ENCODE assay signal across 27 cellular contexts in the genomic region with DNA sequence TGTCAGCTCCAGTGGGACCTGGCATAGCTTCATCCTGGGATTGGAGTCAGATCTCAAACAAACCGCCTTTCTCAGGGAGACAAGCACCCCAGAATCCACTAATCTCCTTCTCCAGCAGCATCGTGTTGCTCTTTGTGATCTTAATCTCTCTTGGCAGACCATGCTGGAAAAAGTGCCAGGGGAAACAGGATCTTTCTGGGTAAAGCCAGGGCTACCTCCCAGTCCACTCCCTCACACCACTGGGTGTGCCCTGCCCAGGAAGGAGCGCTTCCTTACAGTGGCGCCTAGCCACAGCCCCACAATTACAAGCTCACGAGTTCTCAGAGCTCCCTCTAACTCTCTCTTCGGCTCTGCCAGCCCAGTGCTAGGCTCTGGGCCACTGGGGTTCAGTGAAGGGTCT. TPM values are rescaled to one million over a fixed set of nuclear protein-coding genes. Genes with fewer than 3 reads are reported as not detected.
A peak's percentile ranks its signal among the peaks of the same experiment; 100 is the strongest.
DNase-seq lines count a peak whose midpoint lies in the region; ATAC-seq, FAIRE-seq and TF ChIP-seq lines count a peak whose summit lies in the region.
"Had no signal": no experiment of that assay in that cellular context is flagged by ENCODE, and none has a peak within 500 bp of the region (broad histone marks: within the 10 kb centered on the region; RNA-seq: fewer than 3 reads in every experiment).

No MANE protein-coding gene starts in this region.

- ATAC-seq in gastrocnemius medialis = peak; percentile 65 to 72
- ATAC-seq in activated T-helper 17 cell treated with anti-CD3 and anti-CD28 coated beads, Interleukin-2, amount 50 U/mL, for 72 hours (replicated peaks) = no peak
- ATAC-seq in HG02840 (IDR thresholded peaks at IDR 0.05; ENCODE audit: low FRiP score, unreplicated experiment) = no peak
- ATAC-seq: A549; activated CD8-positive, alpha-beta T cell treated with anti-CD3 and anti-CD28 coated beads, Interleukin-2, amount 10 ng/mL, durations not matched to agents 7 days and 5 days had no signal

- H3K4me1 ChIP-seq in PC-9 (replicated peaks; ENCODE audit: insufficient read depth) (peaks cover 39% of the 10 kb centered on the region), gastrocnemius medialis (peaks cover 5 to 6% of the 10 kb centered on the region in 2 donors)
- H3K4me1 ChIP-seq: A549 had no signal

- H3K36me3 Mint-ChIP-seq in activated T-helper 17 cell treated with anti-CD3 and anti-CD28 coated beads, Interleukin-2, amount 50 U/mL, for 72 hours (ENCODE audit: low read depth) = no peaks in the 10 kb centered on the region

- H3K27me3 ChIP-seq in PC-9 (ENCODE audit: insufficient read depth, low read depth) (no peaks in the 10 kb centered on the region), gastrocnemius medialis (no peaks in the 10 kb centered on the region)

- H3K27ac ChIP-seq in PC-9 (no peak overlapping the region), gastrocnemius medialis (no peak overlapping the region)
- H3K27ac ChIP-seq: A549, SK-N-MC, skin epidermis had no signal

- H3K9me3 ChIP-seq in PC-9 (ENCODE audit: insufficient read depth, low read depth) = no peaks in the 10 kb centered on the region
- H3K9me3 ChIP-seq in gastrocnemius medialis = no peaks in the 10 kb centered on the region

- H3K79me2 ChIP-seq in PC-9 (ENCODE audit: low read depth) = no peaks in the 10 kb centered on the region

- BruUV-seq in PC-9 (replicated peaks; lab: Mats Ljungman, UMichigan) = no TSS peak

- peaks cover 31% of the 10 kb centered on the region for H3F3A ChIP-seq in PC-9 (ENCODE audit: insufficient read depth, low read depth)

- no peak overlapping the region for H2AFZ ChIP-seq in PC-9

- no peaks in the 10 kb centered on the region for H3K4me1 Mint-ChIP-seq in activated T-helper 17 cell treated with anti-CD3 and anti-CD28 coated beads, Interleukin-2, amount 50 U/mL, for 72 hours
- H3K4me1 Mint-ChIP-seq: CD8-positive, alpha-beta memory T cell had no signal

- peaks cover 5% of the 10 kb centered on the region for H3K27me3 Mint-ChIP-seq in activated T-helper 17 cell treated with anti-CD3 and anti-CD28 coated beads, Interleukin-2, amount 50 U/mL, for 72 hours

- no peaks in the 10 kb centered on the region for H3K9me3 Mint-ChIP-seq in activated T-helper 17 cell treated with anti-CD3 and anti-CD28 coated beads, Interleukin-2, amount 50 U/mL, for 72 hours
- H3K9me3 Mint-ChIP-seq: activated naive CD4-positive, alpha-beta T cell treated with anti-CD3 and anti-CD28 coated beads for 36 hours had no signal

- intact Hi-C loops in PC-9 (cut with micrococcal nuclease; ENCODE audit: unreplicated experiment) (loop anchor here (2.0 to 10.0 kb wide), 4 partner anchors 38 to 367 kb away; no protein-coding TSS in a partner anchor), gastrocnemius medialis (cut with DNase I; ENCODE audit: low total_unique reads) (no loop called here)

- no peaks in the 10 kb centered on the region for H4K20me1 ChIP-seq in PC-9 (ENCODE audit: insufficient read depth)

- H3K4me3 ChIP-seq in PC-9 = no peak overlapping the region
- H3K4me3 ChIP-seq in gastrocnemius medialis = no peak overlapping the region
- H3K4me3 ChIP-seq: A549, SK-N-MC, skin epidermis had no signal

- no peak overlapping the region for H3K27ac Mint-ChIP-seq in activated T-helper 17 cell treated with anti-CD3 and anti-CD28 coated beads, Interleukin-2, amount 50 U/mL, for 72 hours
- H3K27ac Mint-ChIP-seq: activated CD8-positive, alpha-beta T cell treated with anti-CD3 and anti-CD28 coated beads, Interleukin-2, amount 10 ng/mL, durations not matched to agents 7 days and 5 days; activated naive CD4-positive, alpha-beta T cell treated with anti-CD3 and anti-CD28 coated beads for 36 hours; stimulated activated naive CD8-positive, alpha-beta T cell treated with anti-CD3 and anti-CD28 coated beads, Interleukin-15, Interleukin-2, amounts not matched to agents 100 ng/mL and 50 ng/mL, for 24 hours had no signal

- DNase-seq in activated CD8-positive, alpha-beta memory T cell treated with anti-CD3 and anti-CD28 coated beads, Interleukin-2, amount 50 U/mL, for 48 hours = peak; percentile 37
- DNase-seq in activated CD8-positive, alpha-beta memory T cell treated with anti-CD3 and anti-CD28 coated beads for 24 hours = no peak
- DNase-seq in PC-9 = peak; percentile 49 to 52
- peak; percentile 29 for DNase-seq in islet precursor cell
- peak; percentile 29 to 32 for DNase-seq in gastrocnemius medialis
- DNase-seq in D721Med (ENCODE audit: insufficient read length, low spot score) = no peak
- DNase-seq: activated CD4-positive, alpha-beta T cell treated with anti-CD3 and anti-CD28 coated beads for 1 hour; activated CD8-positive, alpha-beta T cell treated with anti-CD3 and anti-CD28 coated beads, Interleukin-2, amount 10 ng/mL, durations not matched to agents 7 days and 5 days; activated naive CD4-positive, alpha-beta T cell treated with anti-CD3 and anti-CD28 coated beads for 36 hours; AML-193; amniotic stem cell; CD8-positive, alpha-beta memory T cell; DMS153; effector CD4-positive, alpha-beta T cell; Karpas-422; NCI-H1092; NCI-H187; NCI-H2171 treated with DMSO at 0.1 percent for 48 hours; NCI-H526 treated with DMSO at 0.1 percent for 48 hours had no signal

- peak overlapping the region; percentile 23; the same call in 1 of the 2 replicates for H3K4me2 ChIP-seq in PC-9
- H3K4me2 ChIP-seq: A549 had no signal

- POLR2A ChIA-PET in PC-9 (lab: Charles Lee; ENCODE audit: unreplicated experiment) = interaction anchor here (0.5 to 0.6 kb wide), 3 partner anchors 63 to 87 kb away, joined by 3 to 4 read pairs (median 3); partner anchors contain the start of gene KIF23

- no peak for FAIRE-seq in D721Med (lab: Jason Lieb, UNC)
- FAIRE-seq: A549, H1, TTC549 had no signal

- TF ChIP-seq CTCF in PC-9 (conservative IDR thresholded peaks at IDR 0.05) = no peak
- no peak for TF ChIP-seq CTCF in gastrocnemius medialis (IDR thresholded peaks at IDR 0.05 in 4 of 5, conservative IDR thresholded peaks at IDR 0.05 in 1 of 5)
- TF ChIP-seq CTCF in D721Med (IDR thresholded peaks at IDR 0.05; ENCODE audit: insufficient read depth, missing control alignments) = no peak

- CTCF ChIA-PET in PC-9 (lab: Charles Lee) = no interaction called here

- in situ Hi-C loops in gastrocnemius medialis (cut with MboI; ENCODE audit: low sequenced_read_pairs in 4 of 4) = no loop called here

- H3K4me3 Mint-ChIP-seq in activated T-helper 17 cell treated with anti-CD3 and anti-CD28 coated beads, Interleukin-2, amount 50 U/mL, for 72 hours = no peak overlapping the region
- H3K4me3 Mint-ChIP-seq: activated CD8-positive, alpha-beta T cell treated with anti-CD3 and anti-CD28 coated beads, Interleukin-2, amount 10 ng/mL, durations not matched to agents 7 days and 5 days; activated naive CD4-positive, alpha-beta T cell treated with anti-CD3 and anti-CD28 coated beads for 36 hours; CD8-positive, alpha-beta memory T cell; stimulated activated naive CD8-positive, alpha-beta T cell treated with anti-CD3 and anti-CD28 coated beads, Interleukin-15, Interleukin-2, amounts not matched to agents 100 ng/mL and 50 ng/mL, for 24 hours had no signal

- H3K36me3 ChIP-seq in PC-9 (ENCODE audit: low read depth) (no peaks in the 10 kb centered on the region), gastrocnemius medialis (no peaks in the 10 kb centered on the region)

- no peaks in the 10 kb centered on the region for H3K9me2 ChIP-seq in PC-9 (ENCODE audit: insufficient read depth)

- TF ChIP-seq POLR2A in gastrocnemius medialis (IDR thresholded peaks at IDR 0.05) = no peak

RNA-seq across cellular contexts. Expression of gene RPLP1, which starts 32.2 kb away (rescaled TPM):
- total RNA-seq in PC-9 (2021) (1,651 and 3,001 TPM in 2 replicates), gastrocnemius medialis (1,000 to 10,000 TPM in 1 of 4 donors, 100 to 1,000 TPM in 3; 849 to 1,174 (median 925) TPM)
- 1,000 to 10,000 TPM; 1,985 to 2,291 TPM for total RNA-seq in activated T-helper 17 cell treated with anti-CD3 and anti-CD28 coated beads, Interleukin-2, amount 50 U/mL, for 72 hours

Comparison
In these comparisons a context has a peak if more than half of its experiments do, and no peak if none do; other contexts are left out.
1. DNase-seq: peak in activated CD8-positive, alpha-beta memory T cell treated with anti-CD3 and anti-CD28 coated beads, Interleukin-2, amount 50 U/mL, for 48 hours (single experiment), PC-9 (2 of 2), islet precursor cell (single experiment) and gastrocnemius medialis (2 of 2); none in activated CD8-positive, alpha-beta memory T cell treated with anti-CD3 and anti-CD28 coated beads for 24 hours (single experiment) and D721Med (single experiment).
2. ATAC-seq: peak in gastrocnemius medialis (2 of 2); none in activated T-helper 17 cell treated with anti-CD3 and anti-CD28 coated beads, Interleukin-2, amount 50 U/mL, for 72 hours (single experiment) and HG02840 (single experiment).